ENCODE assay signal across 8 cellular contexts in the genomic region with DNA sequence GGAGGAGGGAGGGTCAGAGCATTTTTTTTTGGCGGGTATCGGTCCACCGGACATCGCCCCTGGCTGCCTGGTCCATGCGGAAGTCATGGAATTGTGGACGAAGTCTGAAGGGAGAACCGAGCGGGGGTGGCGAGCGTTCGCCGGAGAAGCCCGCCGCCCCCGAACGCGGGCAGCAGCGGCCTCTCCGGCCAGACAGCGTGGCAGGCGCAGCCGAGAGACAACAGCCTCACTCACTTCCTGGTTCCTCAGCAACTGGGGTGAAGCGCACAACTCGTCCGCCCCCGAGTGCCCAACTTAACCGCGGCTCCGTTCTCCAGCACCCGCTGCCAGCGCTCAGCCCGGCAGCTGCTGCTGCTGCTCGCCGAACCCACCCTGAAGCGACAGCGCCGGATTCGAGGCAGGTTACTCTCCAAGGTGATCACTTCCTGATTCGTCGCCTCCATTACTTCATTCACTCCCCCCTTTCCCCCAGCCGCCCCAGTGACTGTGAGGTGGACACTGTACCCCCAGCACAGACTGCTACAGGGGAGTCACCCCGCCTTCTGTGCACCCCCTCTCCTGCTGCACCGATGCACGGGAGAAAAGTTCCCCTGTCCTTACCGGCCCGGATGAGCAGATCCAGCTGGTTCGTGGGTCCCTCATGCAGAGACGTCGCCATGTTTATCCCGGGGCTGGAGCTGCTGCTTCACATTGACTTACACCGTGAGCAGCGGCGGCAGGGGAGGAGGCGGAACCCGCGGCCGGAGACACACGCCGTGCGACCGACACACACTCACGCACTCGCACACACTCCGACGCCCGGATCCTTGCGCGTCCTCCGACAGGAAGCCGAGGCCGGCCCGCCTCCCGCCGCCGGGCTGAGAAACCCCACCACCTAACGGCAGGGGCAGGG.
A peak's percentile ranks its signal among the peaks of the same experiment; 100 is the strongest.
DNase-seq lines count a peak whose midpoint lies in the region; ATAC-seq and TF ChIP-seq lines count a peak whose summit lies in the region.

No MANE protein-coding gene starts in this region.

- peak; percentile 23; the same call in 1 of the 2 replicates for TF ChIP-seq CTCF in AG10803 (conservative IDR thresholded peaks at IDR 0.05; ENCODE audit: low read length)
- peak; percentile 38 for TF ChIP-seq CTCF in choroid plexus epithelial cell (conservative IDR thresholded peaks at IDR 0.05; ENCODE audit: low read depth, low read length)

- DNase-seq in AG10803 (ENCODE audit: low read depth) (peak; percentile 94), NCI-H446 (lab: John Stamatoyannopoulos, UW) (peak; percentile 58 to 92), choroid plexus epithelial cell (ENCODE audit: low read depth) (peak; percentile 95), left colon (peak; percentile 92 to 93)
- peak; percentile 67 for DNase-seq in activated CD4-positive, alpha-beta T cell treated with anti-CD3 and anti-CD28 coated beads for 1 hour
- DNase-seq in stimulated activated CD4-positive, alpha-beta T cell treated with anti-CD3 and anti-CD28 coated beads, Interleukin-1b, Interleukin-23, amount 100 ng/mL, for 4 hours (ENCODE audit: low read depth in 2 of 2), result peak; percentile 56 to 76

- ATAC-seq in GM18873 (IDR thresholded peaks at IDR 0.05; ENCODE audit: low FRiP score, unreplicated experiment), result peak; percentile 39
- ATAC-seq in HG03135 (IDR thresholded peaks at IDR 0.05; ENCODE audit: unreplicated experiment), result peak; percentile 56
- ATAC-seq in left colon, result peak; percentile 77

- intact Hi-C loops in left colon (cut with DNase I, micrococcal nuclease), result loop anchor here (10.0 kb wide), 2 partner anchors 91 to 211 kb away; a partner anchor contains a TSS

- H3K4me3 ChIP-seq in AG10803 (ENCODE audit: low read length) (peak overlapping the region; percentile 89), choroid plexus epithelial cell (ENCODE audit: low read depth, low read length) (peak overlapping the region; percentile 89)

Comparison
In these comparisons a context has a peak if more than half of its experiments do, and no peak if none do; other contexts are left out.
1. Peak in every context shown above with its lines: DNase-seq, ATAC-seq and H3K4me3 ChIP-seq.